17 cellular contexts compared by ENCODE assay signal in the genomic region with DNA sequence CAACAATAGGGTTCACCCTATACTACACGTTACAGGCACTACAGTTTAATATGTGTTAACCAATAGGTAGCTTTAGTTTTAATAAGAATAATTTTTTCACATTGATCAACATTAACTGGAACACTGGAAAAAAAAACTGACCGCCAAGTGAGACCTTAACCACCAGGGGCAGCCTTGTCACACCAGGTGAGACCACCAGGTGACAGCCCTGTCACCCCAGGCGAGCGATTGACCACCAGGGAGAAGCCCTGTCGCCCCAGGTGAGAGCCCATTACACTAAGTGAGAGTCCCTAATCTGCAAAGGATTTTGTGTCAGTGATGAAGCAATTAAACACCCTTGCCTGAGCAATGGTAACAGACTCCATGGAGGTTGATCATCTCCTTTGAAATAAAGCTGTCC.
A peak's percentile ranks its signal among the peaks of the same experiment; 100 is the strongest.
DNase-seq lines count a peak whose midpoint lies in the region; TF ChIP-seq lines count a peak whose summit lies in the region.
"Had no signal": no experiment of that assay in that cellular context is flagged by ENCODE, and none has a peak within 500 bp of the region (broad histone marks: within the 10 kb centered on the region; RNA-seq: fewer than 3 reads in every experiment).

No MANE protein-coding gene starts in this region.

- CTCF ChIA-PET in A673 (lab: Charles Lee) = no interaction called here

- POLR2A ChIA-PET in A673 (lab: Charles Lee; ENCODE audit: low non-redundant PET) = no interaction called here

- H3K27me3 Mint-ChIP-seq in neural crest cell (ENCODE audit: low read depth) = no peaks in the 10 kb centered on the region

- intact Hi-C loops in A673 (cut with micrococcal nuclease; ENCODE audit: unreplicated experiment) = no loop called here

- TF ChIP-seq CTCF in LNCAP (IDR thresholded peaks at IDR 0.05) = peak; percentile 29
- peak; percentile 77 for TF ChIP-seq CTCF in WERI-Rb-1 (IDR thresholded peaks at IDR 0.05; ENCODE audit: low read depth, low read length)
- peak; percentile 24 for TF ChIP-seq CTCF in neural crest cell (conservative IDR thresholded peaks at IDR 0.05)
- no peak for TF ChIP-seq CTCF in A673 (conservative IDR thresholded peaks at IDR 0.05; ENCODE audit: low read depth, low read length)

- H3K36me3 ChIP-seq in WERI-Rb-1 (no peaks in the 10 kb centered on the region), A673 (ENCODE audit: insufficient read depth, low read length, poor library complexity, severe bottlenecking) (no peaks in the 10 kb centered on the region)
- H3K36me3 ChIP-seq: esophagus muscularis mucosa, left lung had no signal

- peak in 2 of 3 experiments; percentile 6 to 50 for DNase-seq in NCI-H1417 (lab: John Stamatoyannopoulos, UW)
- no peak for DNase-seq in NCI-H1417 treated with DMSO at 0.1 percent for 48 hours (lab: John Stamatoyannopoulos, UW)
- peak; percentile 82 for DNase-seq in WERI-Rb-1
- no peak for DNase-seq in neural crest cell (ENCODE audit: low read depth, low spot score)
- no peak for DNase-seq in glomerular visceral epithelial cell (ENCODE audit: extremely low spot score)
- no peak for DNase-seq in stimulated activated CD8-positive, alpha-beta memory T cell treated with anti-CD3 and anti-CD28 coated beads, Interleukin-4, amount 100 ng/mL, for 48 hours
- DNase-seq in A673 (ENCODE audit: low spot score) = no peak
- DNase-seq: activated CD4-positive, alpha-beta T cell treated with anti-CD3 and anti-CD28 coated beads for 1 hour; activated naive CD4-positive, alpha-beta T cell; left lung; NCI-H1092 treated with DMSO at 0.1 percent for 48 hours; psoas muscle; RPMI8226; T-helper 1 cell had no signal

- H3K27ac ChIP-seq in WERI-Rb-1 (peak overlapping the region; percentile 1; the same call in 1 of the 2 replicates), A673 (ENCODE audit: low read depth, low read length, poor library complexity, severe bottlenecking) (no peak overlapping the region)
- H3K27ac ChIP-seq: esophagus muscularis mucosa, left lung, psoas muscle had no signal

- no peak overlapping the region for H3K4me3 ChIP-seq in WERI-Rb-1 (ENCODE audit: low read depth, low read length)
- no peak overlapping the region for H3K4me3 ChIP-seq in A673 (ENCODE audit: low read depth, low read length, poor library complexity, severe bottlenecking)
- H3K4me3 ChIP-seq: esophagus muscularis mucosa, left lung, psoas muscle had no signal

- H3K36me3 Mint-ChIP-seq in neural crest cell (ENCODE audit: low read depth) = no peaks in the 10 kb centered on the region

- H3K4me1 ChIP-seq in A673 (ENCODE audit: insufficient read depth, low read length, poor library complexity, severe bottlenecking) = no peaks in the 10 kb centered on the region
- H3K4me1 ChIP-seq: esophagus muscularis mucosa, left lung, psoas muscle had no signal

- H3K9me3 Mint-ChIP-seq in neural crest cell = no peaks in the 10 kb centered on the region
- H3K9me3 Mint-ChIP-seq: dendritic cell treated with granulocyte-macrophage colony-stimulating factor and Interleukin-4, amounts not matched to agents 40 ng/mL and 50 ng/mL, for 4 days had no signal

- peaks cover 15% of the 10 kb centered on the region for H3K4me1 Mint-ChIP-seq in neural crest cell

- H3K27ac Mint-ChIP-seq in neural crest cell (ENCODE audit: unreplicated experiment) = no peak overlapping the region
- H3K27ac Mint-ChIP-seq: dendritic cell treated with granulocyte-macrophage colony-stimulating factor and Interleukin-4, amounts not matched to agents 40 ng/mL and 50 ng/mL, for 4 days had no signal

- H3K9me3 ChIP-seq in WERI-Rb-1 (ENCODE audit: severe bottlenecking) = no peaks in the 10 kb centered on the region
- no peaks in the 10 kb centered on the region for H3K9me3 ChIP-seq in A673 (ENCODE audit: low read depth, low read length, poor library complexity, severe bottlenecking)
- H3K9me3 ChIP-seq: esophagus muscularis mucosa, left lung, psoas muscle had no signal

- no peak overlapping the region for H3K4me3 Mint-ChIP-seq in neural crest cell
- H3K4me3 Mint-ChIP-seq: dendritic cell treated with granulocyte-macrophage colony-stimulating factor and Interleukin-4, amounts not matched to agents 40 ng/mL and 50 ng/mL, for 4 days had no signal

- no TSS peak for BruUV-seq in A673 (replicated peaks; lab: Mats Ljungman, UMichigan)

- H3K27me3 ChIP-seq in WERI-Rb-1 (ENCODE audit: insufficient read depth, low read depth, severe bottlenecking) (no peaks in the 10 kb centered on the region), A673 (replicated peaks; ENCODE audit: insufficient read depth, low read depth, low read length, poor library complexity) (no peaks in the 10 kb centered on the region)
- H3K27me3 ChIP-seq: left lung had no signal

Comparison
In these comparisons a context has a peak if more than half of its experiments do, and no peak if none do; other contexts are left out.
1. DNase-seq: peak in NCI-H1417 (2 of 3) and WERI-Rb-1 (single experiment); none in NCI-H1417 treated with DMSO at 0.1 percent for 48 hours (single experiment), neural crest cell (single experiment), glomerular visceral epithelial cell (single experiment), stimulated activated CD8-positive, alpha-beta memory T cell treated with anti-CD3 and anti-CD28 coated beads, Interleukin-4, amount 100 ng/mL, for 48 hours (single experiment) and A673 (single experiment).